Comparison of ENCODE assay signal across 38 cellular contexts in the genomic region with DNA sequence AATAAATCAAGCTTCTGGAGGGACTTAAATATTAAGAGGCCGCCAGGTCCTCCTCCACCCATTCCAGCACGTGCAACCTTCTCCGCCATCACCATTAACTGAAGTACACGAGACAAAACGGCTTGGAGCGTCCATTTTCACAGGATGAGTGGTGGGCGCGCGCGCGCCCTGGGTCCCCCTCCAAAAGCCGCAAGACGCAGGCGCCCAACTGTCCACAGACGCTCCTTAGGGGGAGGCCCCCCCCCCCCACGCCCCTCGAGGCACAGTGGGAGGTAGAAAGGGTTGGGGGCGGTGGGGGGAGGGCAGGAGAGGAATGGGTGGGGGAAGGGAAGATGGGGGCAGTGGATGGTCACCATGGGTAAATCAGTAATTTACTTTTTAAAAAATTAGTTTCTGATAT. TPM values are rescaled to one million over a fixed set of nuclear protein-coding genes. Genes with fewer than 3 reads are reported as not detected.
"Had no signal": no experiment of that assay in that cellular context is flagged by ENCODE, and none has a peak within 500 bp of the region (broad histone marks: within the 10 kb centered on the region; RNA-seq: fewer than 3 reads in every experiment).

No MANE protein-coding gene starts in this region.

- H3K9me3 ChIP-seq: MG63 had no signal

- DNase-seq: Karpas-422, Kasumi-1, MG63, MM.1S, MV-4-11, NCI-H1048, NCI-H1092, NCI-H1092 treated with DMSO at 0.1 percent for 48 hours, NCI-H1105, NCI-H1105 treated with DMSO at 0.1 percent for 48 hours, NCI-H1417, NCI-H1417 treated with DMSO at 0.1 percent for 48 hours, NCI-H1436, NCI-H1436 treated with DMSO at 0.1 percent for 48 hours, NCI-H146, NCI-H1694, NCI-H1694 treated with DMSO at 0.1 percent for 48 hours, NCI-H187, NCI-H187 treated with DMSO at 0.1 percent for 48 hours, NCI-H1930, NCI-H2029, NCI-H2029 treated with DMSO at 0.1 percent for 48 hours, NCI-H2081, NCI-H2081 treated with DMSO at 0.1 percent for 48 hours, NCI-H2107, NCI-H2171, NCI-H2227 treated with DMSO at 0.1 percent for 48 hours, NCI-H226, NCI-H345, NCI-H446, NCI-H446 treated with DMSO at 0.1 percent for 48 hours, NCI-H510A, NCI-H510A treated with DMSO at 0.1 percent for 48 hours, NCI-H524 had no signal

- H3K27me3 ChIP-seq: MG63 had no signal

- H3K36me3 ChIP-seq: MG63 had no signal

- H3K4me3 ChIP-seq: MG63 had no signal

RNA-seq across cellular contexts. Expression of a gene that starts 34.3 kb away (rescaled TPM):
- total RNA-seq: LHCN-M2, M059J, MCF 10A, NCI-H460 had no signal
